ENCODE assay signal across 26 cellular contexts in genomic region chr1:208565761-208566440, GRCh38.
"Had no signal": no experiment of that assay in that cellular context is flagged by ENCODE, and none has a peak within 500 bp of the region (broad histone marks: within the 10 kb centered on the region; RNA-seq: fewer than 3 reads in every experiment).

No MANE protein-coding gene starts in this region.

- H3K27ac ChIP-seq: brain microvascular endothelial cell, esophagus squamous epithelium, gastrocnemius medialis, heart left ventricle, lower lobe of right lung, prostate gland, tibial artery, WERI-Rb-1 had no signal

- H3K27me3 ChIP-seq: brain microvascular endothelial cell, gastrocnemius medialis, heart left ventricle, tibial artery had no signal

- H3K9me3 ChIP-seq: esophagus squamous epithelium, gastrocnemius medialis, lower lobe of right lung, prostate gland had no signal

- H3K4me1 ChIP-seq: gastrocnemius medialis, heart left ventricle, lower lobe of right lung, prostate gland, tibial artery had no signal

- H3K4me3 ChIP-seq: esophagus squamous epithelium, gastrocnemius medialis, heart left ventricle, lower lobe of right lung, prostate gland, skin epidermis, tibial artery had no signal

- H3K36me3 ChIP-seq: brain microvascular endothelial cell, esophagus squamous epithelium, gastrocnemius medialis, heart left ventricle, lower lobe of right lung, prostate gland, tibial artery, WERI-Rb-1 had no signal

- ATAC-seq: activated CD8-positive, alpha-beta T cell treated with anti-CD3 and anti-CD28 coated beads, Interleukin-2, amount 10 ng/mL, durations not matched to agents 7 days and 5 days; activated naive CD8-positive, alpha-beta T cell treated with anti-CD3 and anti-CD28 coated beads, Interleukin-2, amount 50 U/mL, for 24 hours; gastrocnemius medialis; heart left ventricle; left lobe of liver; lower lobe of right lung; natural killer cell treated with Interleukin-12 subunit alpha and Interleukin-12 subunit beta and Interleukin-15 and Interleukin-18, amount 100 ng/mL, for 72 hours; right cardiac atrium; stimulated activated effector memory CD8-positive, alpha-beta T cell treated with anti-CD3 and anti-CD28 coated beads, Interleukin-12 subunit alpha, Interleukin-12 subunit beta, amount 100 ng/mL, for 72 hours; stimulated activated naive CD8-positive, alpha-beta T cell treated with anti-CD3 and anti-CD28 coated beads, Interleukin-15, amount 100 ng/mL, for 72 hours had no signal

- H3K27ac Mint-ChIP-seq: activated CD4-positive, alpha-beta T cell treated with anti-CD3 and anti-CD28 coated beads, Interleukin-2, amount 10 ng/mL, durations not matched to agents 7 days and 5 days; activated CD8-positive, alpha-beta T cell treated with anti-CD3 and anti-CD28 coated beads, Interleukin-2, amount 10 ng/mL, durations not matched to agents 7 days and 5 days; activated naive CD8-positive, alpha-beta T cell treated with anti-CD3 and anti-CD28 coated beads, Interleukin-2, amount 50 U/mL, for 24 hours; activated T-helper 1 cell treated with anti-CD3 and anti-CD28 coated beads, Interleukin-12 subunit alpha, Interleukin-12 subunit beta, Interleukin-2, Interleukin-4 antibody, amounts not matched to agents 30 ng/mL and 10 ng/mL and 1 ng/mL, durations not matched to agents 14 hours and 24 hours and 36 hours; natural killer cell treated with Interleukin-12 subunit alpha and Interleukin-12 subunit beta and Interleukin-15 and Interleukin-18, amount 100 ng/mL, for 72 hours; stimulated activated effector memory CD8-positive, alpha-beta T cell treated with anti-CD3 and anti-CD28 coated beads, Interleukin-12 subunit alpha, Interleukin-12 subunit beta, amount 100 ng/mL, for 72 hours; stimulated activated naive CD8-positive, alpha-beta T cell treated with anti-CD3 and anti-CD28 coated beads, Interleukin-15, amount 100 ng/mL, for 72 hours had no signal

- H3K4me3 Mint-ChIP-seq: activated CD4-positive, alpha-beta T cell treated with anti-CD3 and anti-CD28 coated beads, Interleukin-2, amount 10 ng/mL, durations not matched to agents 7 days and 5 days; activated CD8-positive, alpha-beta T cell treated with anti-CD3 and anti-CD28 coated beads, Interleukin-2, amount 10 ng/mL, durations not matched to agents 7 days and 5 days; activated naive CD8-positive, alpha-beta T cell treated with anti-CD3 and anti-CD28 coated beads, Interleukin-2, amount 50 U/mL, for 24 hours; activated T-helper 1 cell treated with anti-CD3 and anti-CD28 coated beads, Interleukin-12 subunit alpha, Interleukin-12 subunit beta, Interleukin-2, Interleukin-4 antibody, amounts not matched to agents 30 ng/mL and 10 ng/mL and 1 ng/mL, durations not matched to agents 14 hours and 24 hours and 36 hours; natural killer cell treated with Interleukin-12 subunit alpha and Interleukin-12 subunit beta and Interleukin-15 and Interleukin-18, amount 100 ng/mL, for 72 hours; stimulated activated effector memory CD8-positive, alpha-beta T cell treated with anti-CD3 and anti-CD28 coated beads, Interleukin-12 subunit alpha, Interleukin-12 subunit beta, amount 100 ng/mL, for 72 hours; stimulated activated naive CD8-positive, alpha-beta T cell treated with anti-CD3 and anti-CD28 coated beads, Interleukin-15, amount 100 ng/mL, for 72 hours had no signal

- H3K9me3 Mint-ChIP-seq: activated CD4-positive, alpha-beta T cell treated with anti-CD3 and anti-CD28 coated beads, Interleukin-2, amount 10 ng/mL, durations not matched to agents 7 days and 5 days; activated T-helper 1 cell treated with anti-CD3 and anti-CD28 coated beads, Interleukin-12 subunit alpha, Interleukin-12 subunit beta, Interleukin-2, Interleukin-4 antibody, amounts not matched to agents 30 ng/mL and 10 ng/mL and 1 ng/mL, durations not matched to agents 14 hours and 24 hours and 36 hours had no signal

- H3K4me1 Mint-ChIP-seq: activated CD4-positive, alpha-beta T cell treated with anti-CD3 and anti-CD28 coated beads, Interleukin-2, amount 10 ng/mL, durations not matched to agents 7 days and 5 days; activated naive CD8-positive, alpha-beta T cell treated with anti-CD3 and anti-CD28 coated beads, Interleukin-2, amount 50 U/mL, for 24 hours; stimulated activated effector memory CD8-positive, alpha-beta T cell treated with anti-CD3 and anti-CD28 coated beads, Interleukin-12 subunit alpha, Interleukin-12 subunit beta, amount 100 ng/mL, for 72 hours; stimulated activated naive CD8-positive, alpha-beta T cell treated with anti-CD3 and anti-CD28 coated beads, Interleukin-15, amount 100 ng/mL, for 72 hours had no signal

- DNase-seq: activated CD4-positive, alpha-beta T cell treated with anti-CD3 and anti-CD28 coated beads, Interleukin-2, amount 10 ng/mL, durations not matched to agents 7 days and 5 days; activated CD4-positive, CD25-positive, alpha-beta regulatory T cell treated with anti-CD3 and anti-CD28 coated beads, Interleukin-2, amount 50 U/mL, for 72 hours; activated CD8-positive, alpha-beta T cell treated with anti-CD3 and anti-CD28 coated beads, Interleukin-2, amount 10 ng/mL, durations not matched to agents 7 days and 5 days; activated gamma-delta T cell; activated naive CD4-positive, alpha-beta T cell treated with anti-CD3 and anti-CD28 coated beads, Interleukin-2, amount 50 U/mL, for 16 hours; activated naive CD8-positive, alpha-beta T cell treated with anti-CD3 and anti-CD28 coated beads, Interleukin-2, amount 50 U/mL, for 24 hours; brain microvascular endothelial cell; central memory CD4-positive, alpha-beta T cell; dermis blood vessel endothelial cell; effector CD8-positive, alpha-beta T cell; esophagus squamous epithelium; gastrocnemius medialis; heart left ventricle; islet precursor cell; lower lobe of right lung; right cardiac atrium; stimulated activated CD4-positive, alpha-beta T cell treated with anti-CD3 and anti-CD28 coated beads, Interleukin-2, amount 100 ng/mL, for 24 hours; stimulated activated naive CD8-positive, alpha-beta T cell treated with anti-CD3 and anti-CD28 coated beads, Interleukin-15, amount 100 ng/mL, for 72 hours; tibial artery; WERI-Rb-1 had no signal

- H3K36me3 Mint-ChIP-seq: natural killer cell treated with Interleukin-12 subunit alpha and Interleukin-12 subunit beta and Interleukin-15 and Interleukin-18, amount 100 ng/mL, for 72 hours; stimulated activated effector memory CD8-positive, alpha-beta T cell treated with anti-CD3 and anti-CD28 coated beads, Interleukin-12 subunit alpha, Interleukin-12 subunit beta, amount 100 ng/mL, for 72 hours had no signal
